In the genomic region with DNA sequence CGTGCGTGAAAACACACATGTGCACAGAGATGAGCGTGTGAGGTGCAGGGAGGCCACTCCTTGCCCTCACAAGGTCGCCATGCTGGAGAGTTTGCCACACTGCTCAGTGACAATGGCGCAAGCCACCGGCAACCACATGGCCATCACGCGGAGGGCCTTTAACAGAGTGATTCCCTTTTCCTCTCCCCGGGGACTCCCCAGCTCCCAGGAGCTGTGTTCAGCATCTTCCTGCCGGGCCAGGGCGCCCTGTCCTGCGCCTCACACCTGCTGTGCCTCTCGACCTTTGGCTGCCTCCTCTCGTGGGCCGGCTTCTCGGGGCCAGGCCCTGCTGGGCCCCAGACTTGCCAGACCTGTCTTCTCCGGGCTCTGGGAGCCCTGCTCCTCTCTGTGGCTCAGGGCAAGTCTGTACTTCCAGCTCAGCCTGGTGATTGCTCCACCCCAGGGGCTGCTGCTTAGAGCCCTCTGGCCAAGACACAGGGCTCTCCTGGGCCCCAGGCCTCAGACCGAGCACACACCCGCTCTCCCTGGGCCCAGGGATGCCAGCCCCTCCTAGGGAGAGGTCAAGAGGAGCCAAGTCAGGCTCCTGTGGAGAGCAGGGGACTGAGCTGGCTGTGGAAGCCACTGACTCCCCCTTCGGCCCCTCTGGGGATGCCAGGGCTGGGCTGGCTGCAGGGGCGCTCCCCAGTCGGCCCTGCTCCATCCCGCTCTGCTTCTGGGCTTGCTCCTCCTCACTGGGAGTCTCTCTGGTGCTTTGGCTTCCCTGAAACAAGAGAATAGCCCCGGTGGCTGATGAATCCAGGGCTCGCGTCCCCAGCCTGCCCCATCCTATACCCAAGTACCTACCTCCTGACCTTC, we compare ENCODE assay signal across 9 cellular contexts. TPM values are rescaled to one million over a fixed set of nuclear protein-coding genes. Genes with fewer than 3 reads are reported as not detected.
A peak's percentile ranks its signal among the peaks of the same experiment; 100 is the strongest.
DNase-seq lines count a peak whose midpoint lies in the region; ATAC-seq and TF ChIP-seq lines count a peak whose summit lies in the region.
"Had no signal": no experiment of that assay in that cellular context is flagged by ENCODE, and none has a peak within 500 bp of the region (broad histone marks: within the 10 kb centered on the region; RNA-seq: fewer than 3 reads in every experiment).

No MANE protein-coding gene starts in this region.

- WGBS in aorta, 2 donors: 87 to 90% methylated on average over 26 of the region's 26 CpGs

- H3K4me1 ChIP-seq in left ventricle myocardium inferior: peaks cover 100% of the 10 kb centered on the region
- H3K4me1 ChIP-seq in lower lobe of right lung: peaks cover 100% of the 10 kb centered on the region
- no peaks in the 10 kb centered on the region for H3K4me1 ChIP-seq in aorta (ENCODE audit: control insufficient read depth in 1 of 2, insufficient read depth in 2 of 2, low read length in 2 of 2)

- H3K9me3 ChIP-seq in left ventricle myocardium inferior (replicated peaks) (no peaks in the 10 kb centered on the region), lower lobe of right lung (no peaks in the 10 kb centered on the region), aorta (ENCODE audit: control insufficient read depth, low read length) (no peaks in the 10 kb centered on the region)
- H3K9me3 ChIP-seq: ovary had no signal

- ATAC-seq in left cardiac atrium (no peak), lower lobe of right lung (peak; percentile 4 to 20), aorta (ENCODE audit: low FRiP score) (no peak), GM21447 (IDR thresholded peaks at IDR 0.05; ENCODE audit: unreplicated experiment) (no peak)

- no peaks in the 10 kb centered on the region for H3K27me3 ChIP-seq in left ventricle myocardium inferior (ENCODE audit: low read depth)
- no peaks in the 10 kb centered on the region for H3K27me3 ChIP-seq in lower lobe of right lung (ENCODE audit: low read depth)
- no peaks in the 10 kb centered on the region for H3K27me3 ChIP-seq in aorta (ENCODE audit: control insufficient read depth in 1 of 2, insufficient read depth in 2 of 2, low read length in 1 of 2)
- H3K27me3 ChIP-seq: ovary had no signal

- H3K27ac ChIP-seq in left ventricle myocardium inferior (replicated peaks) (peak overlapping the region; percentile 99), lower lobe of right lung (peak overlapping the region; percentile 90), aorta (ENCODE audit: low read depth in 1 of 2, low read length in 2 of 2) (peak overlapping the region; percentile 47 to 96)
- H3K27ac ChIP-seq: ovary had no signal

- TF ChIP-seq CTCF in left ventricle myocardium inferior (IDR thresholded peaks at IDR 0.05; ENCODE audit: borderline replicate concordance): no peak
- no peak for TF ChIP-seq CTCF in lower lobe of right lung (IDR thresholded peaks at IDR 0.05)

- H3K4me3 ChIP-seq in left ventricle myocardium inferior: no peak overlapping the region
- H3K4me3 ChIP-seq in lower lobe of right lung: no peak overlapping the region
- H3K4me3 ChIP-seq in aorta (ENCODE audit: low read length in 2 of 2): no peak overlapping the region
- H3K4me3 ChIP-seq: ovary had no signal

- intact Hi-C loops in left ventricle myocardium inferior (cut with micrococcal nuclease): no loop called here
- intact Hi-C loops in left cardiac atrium (cut with DNase I): no loop called here
- intact Hi-C loops in lower lobe of right lung (cut with DNase I): no loop called here
- intact Hi-C loops in aorta (cut with DNase I): no loop called here

- DNase-seq in left ventricle myocardium inferior: no peak
- DNase-seq in left cardiac atrium: no peak
- peak; percentile 73 for DNase-seq in lower lobe of right lung
- DNase-seq in aorta: peak; percentile 74 to 79
- no peak for DNase-seq in activated effector memory CD4-positive, alpha-beta T cell treated with anti-CD3 and anti-CD28 coated beads, Interleukin-2, amount 50 U/mL, for 16 hours
- DNase-seq: cortex of kidney, KG1, ovary had no signal

- H3K36me3 ChIP-seq in left ventricle myocardium inferior (peaks cover 22% of the 10 kb centered on the region), lower lobe of right lung (peaks cover 27% of the 10 kb centered on the region), aorta (ENCODE audit: control insufficient read depth in 1 of 2, insufficient read depth in 2 of 2, low read length in 1 of 2) (no peaks in the 10 kb centered on the region)
- H3K36me3 ChIP-seq: ovary had no signal

RNA-seq across cellular contexts. Expression of a gene that starts 5.6 kb away (rescaled TPM):
- total RNA-seq in left ventricle myocardium inferior (155 TPM), left cardiac atrium (10 to 100 TPM; 72.1 to 83.8 TPM), lower lobe of right lung (71.4 TPM), aorta (10 to 100 TPM; 59.6 to 66.6 TPM)
- polyA plus RNA-seq in aorta: 10 to 100 TPM; 16.2 to 44.2 TPM

RNA-seq across cellular contexts. Expression of a gene that starts 11.7 kb away (rescaled TPM):
- total RNA-seq in left ventricle myocardium inferior (52.7 TPM), left cardiac atrium (10 to 100 TPM; 53.4 to 76.6 TPM), lower lobe of right lung (33.8 TPM), aorta (10 to 100 TPM; 59.4 to 70.0 TPM)
- polyA plus RNA-seq in aorta: 10 to 100 TPM; 26.0 to 53.6 TPM

RNA-seq across cellular contexts. Expression of a gene that starts 15.7 kb away (rescaled TPM):
- total RNA-seq in left ventricle myocardium inferior (not detected), left cardiac atrium (not detected), lower lobe of right lung (not detected), aorta (not detected)
- polyA plus RNA-seq in aorta: 1,000 to 10,000 TPM in 1 of 2 donors, 10 to 100 TPM in 1; 45.9 to 1,323 TPM

RNA-seq across cellular contexts. Expression of a gene that starts 22.9 kb away (rescaled TPM):
- total RNA-seq in left ventricle myocardium inferior: 3.0 TPM
- 1 to 10 TPM in 1 of 2 donors, under 1 TPM in 1; 0.31 to 6.5 TPM for total RNA-seq in left cardiac atrium
- total RNA-seq in lower lobe of right lung: 4.3 TPM
- under 1 TPM; 0.49 to 0.60 TPM for total RNA-seq in aorta
- under 1 TPM; 0.08 to 0.13 TPM for polyA plus RNA-seq in aorta

RNA-seq across cellular contexts. Expression of a gene that starts 27.4 kb away (rescaled TPM):
- total RNA-seq in left ventricle myocardium inferior (8.5 TPM), left cardiac atrium (10 to 100 TPM in 1 of 2 donors, 1 to 10 TPM in 1; 8.4 to 13.5 TPM), lower lobe of right lung (105 TPM), aorta (10 to 100 TPM; 23.6 to 55.8 TPM)
- 1 to 10 TPM; 5.8 to 7.2 TPM for polyA plus RNA-seq in aorta

Comparison
In these comparisons a context has a peak if more than half of its experiments do, and no peak if none do; other contexts are left out.
1. DNase-seq: peak in lower lobe of right lung (single experiment) and aorta (2 of 2); none in left ventricle myocardium inferior (single experiment), left cardiac atrium (single experiment) and activated effector memory CD4-positive, alpha-beta T cell treated with anti-CD3 and anti-CD28 coated beads, Interleukin-2, amount 50 U/mL, for 16 hours (single experiment).
2. ATAC-seq: peak in lower lobe of right lung (2 of 2); none in left cardiac atrium (0 of 2), aorta (single experiment) and GM21447 (single experiment).
3. Peak in every context shown above with its lines, with median percentiles within 50 percentile points of each other: H3K27ac ChIP-seq.